In genomic region chr3:65425880-65426279, GRCh38 we compare ENCODE assay signal across 12 cellular contexts.
DNase-seq lines count a peak whose midpoint lies in the region; ATAC-seq, FAIRE-seq and TF ChIP-seq lines count a peak whose summit lies in the region.
"Had no signal": no experiment of that assay in that cellular context is flagged by ENCODE, and none has a peak within 500 bp of the region (broad histone marks: within the 10 kb centered on the region; RNA-seq: fewer than 3 reads in every experiment).

No MANE protein-coding gene starts in this region.

- H3K27me3 ChIP-seq in astrocyte (ENCODE audit: insufficient read depth, low read length) (no peaks in the 10 kb centered on the region), keratinocyte (ENCODE audit: control insufficient read depth, extremely low read depth, insufficient read depth, low read length) (no peaks in the 10 kb centered on the region)
- no peaks in the 10 kb centered on the region for H3K27me3 ChIP-seq in effector memory CD4-positive, alpha-beta T cell (replicated peaks; ENCODE audit: control insufficient read depth, insufficient read depth, low read length, poor library complexity, severe bottlenecking)

- no peak overlapping the region for H2AFZ ChIP-seq in astrocyte (ENCODE audit: low read depth, low read length)
- H2AFZ ChIP-seq in keratinocyte (ENCODE audit: control insufficient read depth, low read length) = no peak overlapping the region

- FAIRE-seq in astrocyte (lab: Jason Lieb, UNC) (no peak), keratinocyte (lab: Jason Lieb, UNC) (no peak)
- FAIRE-seq: G401.6 had no signal

- TF ChIP-seq CTCF in astrocyte (IDR thresholded peaks at IDR 0.05; ENCODE audit: insufficient read depth, low read depth, low read length) = peak; percentile 52
- peak; percentile 22 to 27 (median 22) for TF ChIP-seq CTCF in keratinocyte (optimal IDR thresholded peaks at IDR 0.05 in 1 of 3, IDR thresholded peaks at IDR 0.05 in 1 of 3, conservative IDR thresholded peaks at IDR 0.05 in 1 of 3; ENCODE audit: extremely low read depth in 1 of 3, insufficient read depth in 2 of 3, low read length in 3 of 3)

- dilution Hi-C loops in keratinocyte (cut with MboI; ENCODE audit: extremely low pct_ligation_motif_present, low sequenced_read_pairs) = no loop called here

- no peak for ATAC-seq in HG02973 (IDR thresholded peaks at IDR 0.05; ENCODE audit: unreplicated experiment)

- no peaks in the 10 kb centered on the region for H3K9me3 ChIP-seq in astrocyte (ENCODE audit: insufficient read depth, low read depth, low read length)
- no peaks in the 10 kb centered on the region for H3K9me3 ChIP-seq in keratinocyte (ENCODE audit: control insufficient read depth, low read depth, low read length)
- no peaks in the 10 kb centered on the region for H3K9me3 ChIP-seq in effector memory CD4-positive, alpha-beta T cell (ENCODE audit: control insufficient read depth, low read length)

- no peak overlapping the region for H3K4me3 ChIP-seq in astrocyte (ENCODE audit: insufficient read depth, low read depth, low read length)
- no peak overlapping the region for H3K4me3 ChIP-seq in keratinocyte (ENCODE audit: control insufficient read depth in 2 of 3, extremely low read depth in 1 of 3, insufficient read depth in 2 of 3, low read depth in 1 of 3, low read length in 3 of 3)
- no peak overlapping the region for H3K4me3 ChIP-seq in effector memory CD4-positive, alpha-beta T cell (ENCODE audit: insufficient read depth, low read depth, low read length, poor library complexity, severe bottlenecking)

- H3K9ac ChIP-seq in astrocyte (ENCODE audit: low read length) (no peak overlapping the region), keratinocyte (ENCODE audit: control insufficient read depth, extremely low read depth, insufficient read depth, low read length) (no peak overlapping the region)

- no peaks in the 10 kb centered on the region for H3K27me3 Mint-ChIP-seq in astrocyte (ENCODE audit: low read depth, unreplicated experiment)
- H3K27me3 Mint-ChIP-seq: activated CD4-positive, alpha-beta T cell treated with anti-CD3 and anti-CD28 coated beads, Interleukin-2, amount 10 ng/mL, durations not matched to agents 24 days and 14 days had no signal

- H3K9me3 Mint-ChIP-seq in astrocyte (ENCODE audit: unreplicated experiment) = no peaks in the 10 kb centered on the region

- no peaks in the 10 kb centered on the region for H3K9me1 ChIP-seq in keratinocyte (ENCODE audit: control insufficient read depth, extremely low read depth, insufficient read depth, low read length)

- H4K20me1 ChIP-seq in astrocyte (ENCODE audit: insufficient read depth, low read length) (peaks cover 4% of the 10 kb centered on the region), keratinocyte (ENCODE audit: control insufficient read depth, extremely low read depth, insufficient read depth, low read length) (no peaks in the 10 kb centered on the region)

- H3K27ac ChIP-seq in astrocyte (ENCODE audit: low read depth, low read length) (no peak overlapping the region), keratinocyte (ENCODE audit: control insufficient read depth, insufficient read depth, low read length) (no peak overlapping the region)
- H3K27ac ChIP-seq in effector memory CD4-positive, alpha-beta T cell (ENCODE audit: insufficient read depth, low read length, poor library complexity, severe bottlenecking) = no peak overlapping the region

- H3K27ac Mint-ChIP-seq in astrocyte (ENCODE audit: unreplicated experiment) = no peak overlapping the region
- H3K27ac Mint-ChIP-seq: activated CD4-positive, alpha-beta T cell treated with anti-CD3 and anti-CD28 coated beads, Interleukin-2, amount 10 ng/mL, durations not matched to agents 24 days and 14 days had no signal

- POLR2A ChIA-PET in HEK293T (lab: Yijun Ruan, JAX) = no interaction called here

- H3K36me3 ChIP-seq in astrocyte (ENCODE audit: insufficient read depth, low read length) (peaks cover 3% of the 10 kb centered on the region), keratinocyte (ENCODE audit: control insufficient read depth in 2 of 2, extremely low read depth in 1 of 2, insufficient read depth in 2 of 2, low read length in 2 of 2) (no peaks in the 10 kb centered on the region)
- no peaks in the 10 kb centered on the region for H3K36me3 ChIP-seq in effector memory CD4-positive, alpha-beta T cell (ENCODE audit: control insufficient read depth, insufficient read depth, low read length)

- H3K79me2 ChIP-seq in astrocyte (ENCODE audit: insufficient read depth, low read length) (no peaks in the 10 kb centered on the region), keratinocyte (ENCODE audit: control insufficient read depth, insufficient read depth, low read length) (no peaks in the 10 kb centered on the region)

- peaks cover 10% of the 10 kb centered on the region for H3K36me3 Mint-ChIP-seq in astrocyte (ENCODE audit: low read depth, unreplicated experiment)

- CTCF ChIA-PET in HEK293T (lab: Yijun Ruan, JAX) = interaction anchor here (0.9 kb wide), 1 partner anchor 14 kb away, joined by 5 read pairs; no protein-coding TSS in a partner anchor

- DNase-seq in AG08396 (ENCODE audit: low spot score) = peak; percentile 14
- peak; percentile 20 for DNase-seq in HEK293T (ENCODE audit: extremely low spot score)
- DNase-seq in astrocyte (ENCODE audit: low read depth) = no peak
- no peak for DNase-seq in keratinocyte (ENCODE audit: low read depth, low spot score)
- DNase-seq in HK-2 (ENCODE audit: unreplicated experiment) = no peak
- DNase-seq in activated CD4-positive, alpha-beta T cell treated with anti-CD3 and anti-CD28 coated beads, Interleukin-2, amount 50 U/mL, for 1 hour = no peak
- DNase-seq in effector memory CD4-positive, alpha-beta T cell = no peak
- DNase-seq: activated CD4-positive, alpha-beta T cell treated with anti-CD3 and anti-CD28 coated beads, Interleukin-2, amount 10 ng/mL, durations not matched to agents 24 days and 14 days; caudate nucleus; NCI-H2081 treated with DMSO at 0.1 percent for 48 hours had no signal

- H3K4me1 ChIP-seq in astrocyte (ENCODE audit: insufficient read depth, low read length) (no peaks in the 10 kb centered on the region), keratinocyte (ENCODE audit: control insufficient read depth, extremely low read depth, insufficient read depth, low read length) (no peaks in the 10 kb centered on the region)
- H3K4me1 ChIP-seq in effector memory CD4-positive, alpha-beta T cell (ENCODE audit: control insufficient read depth, insufficient read depth, low read length, poor library complexity, severe bottlenecking) = no peaks in the 10 kb centered on the region

- H3K4me3 Mint-ChIP-seq in astrocyte (ENCODE audit: unreplicated experiment) = no peak overlapping the region
- H3K4me3 Mint-ChIP-seq: activated CD4-positive, alpha-beta T cell treated with anti-CD3 and anti-CD28 coated beads, Interleukin-2, amount 10 ng/mL, durations not matched to agents 24 days and 14 days had no signal

- H3K4me2 ChIP-seq in astrocyte (ENCODE audit: low read length) (no peak overlapping the region), keratinocyte (ENCODE audit: control insufficient read depth, extremely low read depth, insufficient read depth, low read depth, low read length) (no peak overlapping the region)

- no peaks in the 10 kb centered on the region for H3K4me1 Mint-ChIP-seq in astrocyte (ENCODE audit: low read depth, unreplicated experiment)
- H3K4me1 Mint-ChIP-seq: activated CD4-positive, alpha-beta T cell treated with anti-CD3 and anti-CD28 coated beads, Interleukin-2, amount 10 ng/mL, durations not matched to agents 24 days and 14 days had no signal

TF ChIP-seq in HEK293T, 16 proteins besides CTCF, POLR2A, EP300 and RAD21:
- TF ChIP-seq ARNT (IDR thresholded peaks at IDR 0.05) = no peak
- no peak for TF ChIP-seq SP1 (IDR thresholded peaks at IDR 0.05)
- TF ChIP-seq L3MBTL2 (conservative IDR thresholded peaks at IDR 0.05) = no peak
- no peak for TF ChIP-seq ZNF384 (IDR thresholded peaks at IDR 0.05)
- TF ChIP-seq SUZ12 (IDR thresholded peaks at IDR 0.05) = no peak
- TF ChIP-seq NFRKB (IDR thresholded peaks at IDR 0.05) = no peak
- no peak for TF ChIP-seq CTBP1 (IDR thresholded peaks at IDR 0.05; ENCODE audit: borderline replicate concordance)

Comparison
In these comparisons a context has a peak if more than half of its experiments do, and no peak if none do; other contexts are left out.
1. DNase-seq: peak in AG08396 (single experiment) and HEK293T (single experiment); none in astrocyte (single experiment), keratinocyte (single experiment), HK-2 (single experiment), activated CD4-positive, alpha-beta T cell treated with anti-CD3 and anti-CD28 coated beads, Interleukin-2, amount 50 U/mL, for 1 hour (single experiment) and effector memory CD4-positive, alpha-beta T cell (0 of 3).